ENCODE assay signal across 22 cellular contexts in the genomic region with DNA sequence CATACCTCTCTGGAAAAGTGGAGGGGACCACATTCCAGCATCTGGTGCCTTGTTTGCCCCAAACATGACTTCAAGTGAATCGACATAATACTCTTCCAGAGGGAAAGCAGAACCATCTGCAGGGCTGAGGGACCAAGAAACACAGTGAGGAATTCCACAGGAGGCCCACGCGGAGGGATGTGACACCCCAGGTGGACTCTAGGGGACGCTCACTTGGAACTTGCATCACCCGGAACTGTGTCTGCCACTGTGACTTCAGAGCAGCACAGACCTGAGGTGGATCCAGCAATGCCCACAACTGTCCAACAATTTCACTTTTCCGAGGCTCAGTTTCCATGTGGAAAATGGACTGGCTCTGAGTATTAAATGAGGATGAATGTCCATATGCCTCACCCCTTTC.
"Had no signal": no experiment of that assay in that cellular context is flagged by ENCODE, and none has a peak within 500 bp of the region (broad histone marks: within the 10 kb centered on the region; RNA-seq: fewer than 3 reads in every experiment).

No MANE protein-coding gene starts in this region.

- DNase-seq: activated CD4-positive, alpha-beta T cell treated with anti-CD3 and anti-CD28 coated beads for 4 hours; activated CD4-positive, alpha-beta T cell treated with anti-CD3 and anti-CD28 coated beads, Interleukin-2, amount 50 U/mL, for 4 hours; activated naive CD4-positive, alpha-beta T cell; activated T-cell treated with anti-CD3 and anti-CD28 coated beads for 4 hours; activated T-cell treated with anti-CD3 and anti-CD28 coated beads, Interleukin-2, amount 50 U/mL, for 72 hours; cerebellar nuclear complex; colonic mucosa; dorsolateral prefrontal cortex; effector memory CD4-positive, alpha-beta T cell; erythroblast; gastrocnemius medialis; glutamatergic neuron; islet precursor cell; left ventricle myocardium inferior; posterior cingulate gyrus; right cardiac atrium; stimulated activated CD4-positive, alpha-beta T cell treated with anti-CD3 and anti-CD28 coated beads, Interleukin-2, amount 100 ng/mL, for 48 hours; stimulated activated naive CD8-positive, alpha-beta T cell treated with anti-CD3 and anti-CD28 coated beads, Interleukin-15, Interleukin-2, amounts not matched to agents 100 U/mL and 50 U/mL, for 24 hours; thyroid gland; upper lobe of left lung had no signal

- ATAC-seq: activated naive CD4-positive, alpha-beta T cell treated with anti-CD3 and anti-CD28 coated beads, Interleukin-2, amount 50 U/mL, for 72 hours; activated T-cell treated with anti-CD3 and anti-CD28 coated beads, Interleukin-2, amount 50 U/mL, for 72 hours; gastrocnemius medialis; right cardiac atrium; stimulated activated naive CD8-positive, alpha-beta T cell treated with anti-CD3 and anti-CD28 coated beads, Interleukin-15, Interleukin-2, amounts not matched to agents 100 U/mL and 50 U/mL, for 24 hours had no signal

- H3K27ac ChIP-seq: colonic mucosa, dorsolateral prefrontal cortex, gastrocnemius medialis, left ventricle myocardium inferior, thyroid gland, upper lobe of left lung, vagina had no signal

- H3K9me3 ChIP-seq: colonic mucosa, gastrocnemius medialis, thyroid gland, upper lobe of left lung, vagina had no signal

- H3K4me3 ChIP-seq: colonic mucosa, dorsolateral prefrontal cortex, gastrocnemius medialis, left ventricle myocardium inferior, thyroid gland, upper lobe of left lung, vagina had no signal

- H3K36me3 ChIP-seq: colonic mucosa, gastrocnemius medialis, left ventricle myocardium inferior, thyroid gland, upper lobe of left lung, vagina had no signal

- H3K27me3 ChIP-seq: colonic mucosa, thyroid gland, upper lobe of left lung, vagina had no signal

- H3K4me1 ChIP-seq: gastrocnemius medialis, left ventricle myocardium inferior, thyroid gland, upper lobe of left lung, vagina had no signal
